ENCODE assay signal across 21 cellular contexts in the genomic region with DNA sequence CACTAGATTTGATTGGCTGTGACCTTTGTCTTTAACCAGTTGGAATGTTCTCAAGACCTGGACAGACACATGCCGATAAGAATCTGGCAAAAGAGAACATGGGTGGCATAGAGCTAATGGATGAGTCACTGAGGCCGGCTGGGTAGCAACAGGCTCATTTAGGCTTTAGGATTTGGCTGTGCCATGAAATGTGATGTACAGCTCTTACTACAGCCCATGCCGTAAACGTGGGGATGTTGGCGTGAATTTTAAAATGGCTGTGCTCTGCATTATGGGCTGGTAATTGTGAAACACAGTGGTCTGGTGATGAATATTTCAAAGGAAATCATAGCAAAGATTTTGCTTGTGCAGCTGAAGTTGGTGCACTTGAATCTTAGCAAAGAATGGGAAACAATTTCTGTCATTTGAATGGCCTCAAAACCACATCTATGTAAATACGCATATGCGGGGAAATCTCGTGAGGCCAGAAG.
A peak's percentile ranks its signal among the peaks of the same experiment; 100 is the strongest.
DNase-seq lines count a peak whose midpoint lies in the region; ATAC-seq lines count a peak whose summit lies in the region.
"Had no signal": no experiment of that assay in that cellular context is flagged by ENCODE, and none has a peak within 500 bp of the region (broad histone marks: within the 10 kb centered on the region; RNA-seq: fewer than 3 reads in every experiment).

No MANE protein-coding gene starts in this region.

- no peak for ATAC-seq in GM21360 (IDR thresholded peaks at IDR 0.05; ENCODE audit: unreplicated experiment)
- ATAC-seq: lower lobe of right lung; Panc1; stimulated activated naive B cell treated with anti-CD40 and anti-IgM and Interleukin-4, amounts not matched to agents 10 μg/mL and 1 μg/mL and 100 μg/mL, for 72 hours had no signal

- DNase-seq in EH (ENCODE audit: low read depth) (peak; percentile 81), HT1080 (ENCODE audit: low read depth) (peak; percentile 28), amniotic epithelial cell (ENCODE audit: low read depth) (peak; percentile 75), iris pigment epithelial cell (ENCODE audit: low read depth) (peak; percentile 54), NCI-H2227 (lab: John Stamatoyannopoulos, UW; ENCODE audit: unreplicated experiment) (no peak), NCI-H2107 (lab: John Stamatoyannopoulos, UW) (no peak), mesenteric fat pad (ENCODE audit: low spot score) (no peak)
- DNase-seq: BE2C; dermis blood vessel endothelial cell; GF-D8; glutamatergic neuron; lower lobe of right lung; naive B cell; NCI-H1092 treated with DMSO at 0.1 percent for 48 hours; NCI-H2171; NCI-H82; stimulated activated naive B cell treated with anti-CD40 and anti-IgM and Interleukin-4, amounts not matched to agents 10 μg/mL and 1 μg/mL and 100 μg/mL, for 72 hours; SW 1271; transverse colon had no signal

Comparison
In these comparisons a context has a peak if more than half of its experiments do, and no peak if none do; other contexts are left out.
1. DNase-seq: peak in EH (single experiment), HT1080 (single experiment), amniotic epithelial cell (single experiment) and iris pigment epithelial cell (single experiment); none in NCI-H2227 (single experiment), NCI-H2107 (single experiment) and mesenteric fat pad (single experiment).